In the genomic region with DNA sequence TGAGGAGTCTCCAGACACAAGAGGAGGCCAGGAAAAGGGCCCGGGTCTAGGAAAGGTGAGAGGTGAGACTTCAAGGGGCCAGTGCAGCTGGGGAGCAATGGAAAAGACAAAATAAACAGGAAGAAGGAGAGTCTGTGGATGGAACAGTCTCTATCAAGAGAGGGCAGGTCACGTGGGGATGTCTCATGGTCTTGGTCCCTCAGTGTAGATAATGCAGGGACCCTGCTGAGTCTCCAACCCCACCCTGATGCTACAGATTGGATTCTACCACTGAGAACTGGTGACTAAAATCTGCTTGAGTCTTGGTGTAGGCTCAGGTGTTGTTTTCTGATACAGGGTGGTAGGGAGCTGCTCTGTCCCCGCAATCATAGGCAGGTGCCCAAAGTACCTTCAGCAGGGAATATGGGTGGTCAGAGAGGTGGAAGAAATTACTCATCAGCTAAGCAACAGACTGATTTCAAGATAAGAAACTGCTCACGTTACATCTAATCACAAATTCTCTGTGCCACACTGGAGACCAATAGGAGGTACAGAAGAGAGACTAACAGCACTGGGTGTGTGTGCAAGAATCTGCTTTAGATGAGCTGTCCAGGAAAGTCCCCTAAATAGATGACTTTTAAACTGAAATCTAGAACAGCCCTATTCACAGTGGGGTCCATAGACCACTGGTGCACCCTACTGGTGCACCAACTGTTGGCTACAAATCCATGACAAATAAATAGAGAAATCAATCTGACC, we compare ENCODE assay signal across 1 cellular context.
A peak's percentile ranks its signal among the peaks of the same experiment; 100 is the strongest.
TF ChIP-seq lines count a peak whose summit lies in the region.

No MANE protein-coding gene starts in this region.

TF ChIP-seq in GM12878, 131 proteins besides CTCF, POLR2A, EP300 and RAD21 (continued from another document and continues in another):
- TF ChIP-seq, protein P1, sequence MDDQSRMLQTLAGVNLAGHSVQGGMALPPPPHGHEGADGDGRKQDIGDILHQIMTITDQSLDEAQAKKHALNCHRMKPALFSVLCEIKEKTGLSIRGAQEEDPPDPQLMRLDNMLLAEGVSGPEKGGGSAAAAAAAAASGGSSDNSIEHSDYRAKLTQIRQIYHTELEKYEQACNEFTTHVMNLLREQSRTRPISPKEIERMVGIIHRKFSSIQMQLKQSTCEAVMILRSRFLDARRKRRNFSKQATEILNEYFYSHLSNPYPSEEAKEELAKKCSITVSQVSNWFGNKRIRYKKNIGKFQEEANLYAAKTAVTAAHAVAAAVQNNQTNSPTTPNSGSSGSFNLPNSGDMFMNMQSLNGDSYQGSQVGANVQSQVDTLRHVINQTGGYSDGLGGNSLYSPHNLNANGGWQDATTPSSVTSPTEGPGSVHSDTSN (IDR thresholded peaks at IDR 0.05; ENCODE audit: insufficient replicate concordance, low read depth, low read length) = no peak
- TF ChIP-seq ZNF217 (IDR thresholded peaks at IDR 0.05) (no peak), FOXM1 (IDR thresholded peaks at IDR 0.05; ENCODE audit: low read depth, low read length) (no peak), SREBF2 (IDR thresholded peaks at IDR 0.05; ENCODE audit: low read length) (no peak), SMAD5 (IDR thresholded peaks at IDR 0.05; ENCODE audit: low read depth) (no peak), NR2C1 (IDR thresholded peaks at IDR 0.05) (no peak), HDGF (IDR thresholded peaks at IDR 0.05) (no peak), IKZF1 (conservative IDR thresholded peaks at IDR 0.05) (peak; percentile 57; the same call in 1 of the 2 replicates), SMARCA5 (IDR thresholded peaks at IDR 0.05) (no peak), DPF2 (IDR thresholded peaks at IDR 0.05) (peak; percentile 57; the same call in 1 of the 2 replicates), JUNB (IDR thresholded peaks at IDR 0.05) (no peak), PML (IDR thresholded peaks at IDR 0.05; ENCODE audit: low read length) (no peak), NFYA (IDR thresholded peaks at IDR 0.05; ENCODE audit: borderline replicate concordance, low read depth, low read length) (no peak), ZSCAN29 (IDR thresholded peaks at IDR 0.05) (no peak), SUPT20H (IDR thresholded peaks at IDR 0.05; ENCODE audit: borderline replicate concordance, control insufficient read depth, low read depth, low read length) (no peak), NFIC (IDR thresholded peaks at IDR 0.05; ENCODE audit: low read depth, low read length) (no peak), MYC (IDR thresholded peaks at IDR 0.05; ENCODE audit: insufficient read depth, insufficient read length, insufficient replicate concordance, low read length, severe bottlenecking) (no peak)
- TF ChIP-seq, protein P2, sequence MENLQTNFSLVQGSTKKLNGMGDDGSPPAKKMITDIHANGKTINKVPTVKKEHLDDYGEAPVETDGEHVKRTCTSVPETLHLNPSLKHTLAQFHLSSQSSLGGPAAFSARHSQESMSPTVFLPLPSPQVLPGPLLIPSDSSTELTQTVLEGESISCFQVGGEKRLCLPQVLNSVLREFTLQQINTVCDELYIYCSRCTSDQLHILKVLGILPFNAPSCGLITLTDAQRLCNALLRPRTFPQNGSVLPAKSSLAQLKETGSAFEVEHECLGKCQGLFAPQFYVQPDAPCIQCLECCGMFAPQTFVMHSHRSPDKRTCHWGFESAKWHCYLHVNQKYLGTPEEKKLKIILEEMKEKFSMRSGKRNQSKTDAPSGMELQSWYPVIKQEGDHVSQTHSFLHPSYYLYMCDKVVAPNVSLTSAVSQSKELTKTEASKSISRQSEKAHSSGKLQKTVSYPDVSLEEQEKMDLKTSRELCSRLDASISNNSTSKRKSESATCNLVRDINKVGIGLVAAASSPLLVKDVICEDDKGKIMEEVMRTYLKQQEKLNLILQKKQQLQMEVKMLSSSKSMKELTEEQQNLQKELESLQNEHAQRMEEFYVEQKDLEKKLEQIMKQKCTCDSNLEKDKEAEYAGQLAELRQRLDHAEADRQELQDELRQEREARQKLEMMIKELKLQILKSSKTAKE (IDR thresholded peaks at IDR 0.05; ENCODE audit: low read depth, poor library complexity, severe bottlenecking) = peak; percentile 74
- TF ChIP-seq, protein P3, sequence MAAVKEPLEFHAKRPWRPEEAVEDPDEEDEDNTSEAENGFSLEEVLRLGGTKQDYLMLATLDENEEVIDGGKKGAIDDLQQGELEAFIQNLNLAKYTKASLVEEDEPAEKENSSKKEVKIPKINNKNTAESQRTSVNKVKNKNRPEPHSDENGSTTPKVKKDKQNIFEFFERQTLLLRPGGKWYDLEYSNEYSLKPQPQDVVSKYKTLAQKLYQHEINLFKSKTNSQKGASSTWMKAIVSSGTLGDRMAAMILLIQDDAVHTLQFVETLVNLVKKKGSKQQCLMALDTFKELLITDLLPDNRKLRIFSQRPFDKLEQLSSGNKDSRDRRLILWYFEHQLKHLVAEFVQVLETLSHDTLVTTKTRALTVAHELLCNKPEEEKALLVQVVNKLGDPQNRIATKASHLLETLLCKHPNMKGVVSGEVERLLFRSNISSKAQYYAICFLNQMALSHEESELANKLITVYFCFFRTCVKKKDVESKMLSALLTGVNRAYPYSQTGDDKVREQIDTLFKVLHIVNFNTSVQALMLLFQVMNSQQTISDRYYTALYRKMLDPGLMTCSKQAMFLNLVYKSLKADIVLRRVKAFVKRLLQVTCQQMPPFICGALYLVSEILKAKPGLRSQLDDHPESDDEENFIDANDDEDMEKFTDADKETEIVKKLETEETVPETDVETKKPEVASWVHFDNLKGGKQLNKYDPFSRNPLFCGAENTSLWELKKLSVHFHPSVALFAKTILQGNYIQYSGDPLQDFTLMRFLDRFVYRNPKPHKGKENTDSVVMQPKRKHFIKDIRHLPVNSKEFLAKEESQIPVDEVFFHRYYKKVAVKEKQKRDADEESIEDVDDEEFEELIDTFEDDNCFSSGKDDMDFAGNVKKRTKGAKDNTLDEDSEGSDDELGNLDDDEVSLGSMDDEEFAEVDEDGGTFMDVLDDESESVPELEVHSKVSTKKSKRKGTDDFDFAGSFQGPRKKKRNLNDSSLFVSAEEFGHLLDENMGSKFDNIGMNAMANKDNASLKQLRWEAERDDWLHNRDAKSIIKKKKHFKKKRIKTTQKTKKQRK (IDR thresholded peaks at IDR 0.05; ENCODE audit: low read depth, low read length) = no peak
- TF ChIP-seq, protein P4, sequence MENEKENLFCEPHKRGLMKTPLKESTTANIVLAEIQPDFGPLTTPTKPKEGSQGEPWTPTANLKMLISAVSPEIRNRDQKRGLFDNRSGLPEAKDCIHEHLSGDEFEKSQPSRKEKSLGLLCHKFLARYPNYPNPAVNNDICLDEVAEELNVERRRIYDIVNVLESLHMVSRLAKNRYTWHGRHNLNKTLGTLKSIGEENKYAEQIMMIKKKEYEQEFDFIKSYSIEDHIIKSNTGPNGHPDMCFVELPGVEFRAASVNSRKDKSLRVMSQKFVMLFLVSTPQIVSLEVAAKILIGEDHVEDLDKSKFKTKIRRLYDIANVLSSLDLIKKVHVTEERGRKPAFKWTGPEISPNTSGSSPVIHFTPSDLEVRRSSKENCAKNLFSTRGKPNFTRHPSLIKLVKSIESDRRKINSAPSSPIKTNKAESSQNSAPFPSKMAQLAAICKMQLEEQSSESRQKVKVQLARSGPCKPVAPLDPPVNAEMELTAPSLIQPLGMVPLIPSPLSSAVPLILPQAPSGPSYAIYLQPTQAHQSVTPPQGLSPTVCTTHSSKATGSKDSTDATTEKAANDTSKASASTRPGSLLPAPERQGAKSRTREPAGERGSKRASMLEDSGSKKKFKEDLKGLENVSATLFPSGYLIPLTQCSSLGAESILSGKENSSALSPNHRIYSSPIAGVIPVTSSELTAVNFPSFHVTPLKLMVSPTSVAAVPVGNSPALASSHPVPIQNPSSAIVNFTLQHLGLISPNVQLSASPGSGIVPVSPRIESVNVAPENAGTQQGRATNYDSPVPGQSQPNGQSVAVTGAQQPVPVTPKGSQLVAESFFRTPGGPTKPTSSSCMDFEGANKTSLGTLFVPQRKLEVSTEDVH (IDR thresholded peaks at IDR 0.05; ENCODE audit: low read depth, partially characterized antibody) = no peak
- TF ChIP-seq, protein P5, sequence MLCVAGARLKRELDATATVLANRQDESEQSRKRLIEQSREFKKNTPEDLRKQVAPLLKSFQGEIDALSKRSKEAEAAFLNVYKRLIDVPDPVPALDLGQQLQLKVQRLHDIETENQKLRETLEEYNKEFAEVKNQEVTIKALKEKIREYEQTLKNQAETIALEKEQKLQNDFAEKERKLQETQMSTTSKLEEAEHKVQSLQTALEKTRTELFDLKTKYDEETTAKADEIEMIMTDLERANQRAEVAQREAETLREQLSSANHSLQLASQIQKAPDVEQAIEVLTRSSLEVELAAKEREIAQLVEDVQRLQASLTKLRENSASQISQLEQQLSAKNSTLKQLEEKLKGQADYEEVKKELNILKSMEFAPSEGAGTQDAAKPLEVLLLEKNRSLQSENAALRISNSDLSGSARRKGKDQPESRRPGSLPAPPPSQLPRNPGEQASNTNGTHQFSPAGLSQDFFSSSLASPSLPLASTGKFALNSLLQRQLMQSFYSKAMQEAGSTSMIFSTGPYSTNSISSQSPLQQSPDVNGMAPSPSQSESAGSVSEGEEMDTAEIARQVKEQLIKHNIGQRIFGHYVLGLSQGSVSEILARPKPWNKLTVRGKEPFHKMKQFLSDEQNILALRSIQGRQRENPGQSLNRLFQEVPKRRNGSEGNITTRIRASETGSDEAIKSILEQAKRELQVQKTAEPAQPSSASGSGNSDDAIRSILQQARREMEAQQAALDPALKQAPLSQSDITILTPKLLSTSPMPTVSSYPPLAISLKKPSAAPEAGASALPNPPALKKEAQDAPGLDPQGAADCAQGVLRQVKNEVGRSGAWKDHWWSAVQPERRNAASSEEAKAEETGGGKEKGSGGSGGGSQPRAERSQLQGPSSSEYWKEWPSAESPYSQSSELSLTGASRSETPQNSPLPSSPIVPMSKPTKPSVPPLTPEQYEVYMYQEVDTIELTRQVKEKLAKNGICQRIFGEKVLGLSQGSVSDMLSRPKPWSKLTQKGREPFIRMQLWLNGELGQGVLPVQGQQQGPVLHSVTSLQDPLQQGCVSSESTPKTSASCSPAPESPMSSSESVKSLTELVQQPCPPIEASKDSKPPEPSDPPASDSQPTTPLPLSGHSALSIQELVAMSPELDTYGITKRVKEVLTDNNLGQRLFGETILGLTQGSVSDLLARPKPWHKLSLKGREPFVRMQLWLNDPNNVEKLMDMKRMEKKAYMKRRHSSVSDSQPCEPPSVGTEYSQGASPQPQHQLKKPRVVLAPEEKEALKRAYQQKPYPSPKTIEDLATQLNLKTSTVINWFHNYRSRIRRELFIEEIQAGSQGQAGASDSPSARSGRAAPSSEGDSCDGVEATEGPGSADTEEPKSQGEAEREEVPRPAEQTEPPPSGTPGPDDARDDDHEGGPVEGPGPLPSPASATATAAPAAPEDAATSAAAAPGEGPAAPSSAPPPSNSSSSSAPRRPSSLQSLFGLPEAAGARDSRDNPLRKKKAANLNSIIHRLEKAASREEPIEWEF (IDR thresholded peaks at IDR 0.05; ENCODE audit: insufficient replicate concordance, low read depth, low read length) = no peak
- TF ChIP-seq, protein P6, sequence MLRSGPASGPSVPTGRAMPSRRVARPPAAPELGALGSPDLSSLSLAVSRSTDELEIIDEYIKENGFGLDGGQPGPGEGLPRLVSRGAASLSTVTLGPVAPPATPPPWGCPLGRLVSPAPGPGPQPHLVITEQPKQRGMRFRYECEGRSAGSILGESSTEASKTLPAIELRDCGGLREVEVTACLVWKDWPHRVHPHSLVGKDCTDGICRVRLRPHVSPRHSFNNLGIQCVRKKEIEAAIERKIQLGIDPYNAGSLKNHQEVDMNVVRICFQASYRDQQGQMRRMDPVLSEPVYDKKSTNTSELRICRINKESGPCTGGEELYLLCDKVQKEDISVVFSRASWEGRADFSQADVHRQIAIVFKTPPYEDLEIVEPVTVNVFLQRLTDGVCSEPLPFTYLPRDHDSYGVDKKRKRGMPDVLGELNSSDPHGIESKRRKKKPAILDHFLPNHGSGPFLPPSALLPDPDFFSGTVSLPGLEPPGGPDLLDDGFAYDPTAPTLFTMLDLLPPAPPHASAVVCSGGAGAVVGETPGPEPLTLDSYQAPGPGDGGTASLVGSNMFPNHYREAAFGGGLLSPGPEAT (IDR thresholded peaks at IDR 0.05; ENCODE audit: low read depth) = peak; percentile 94
- TF ChIP-seq, protein P7, sequence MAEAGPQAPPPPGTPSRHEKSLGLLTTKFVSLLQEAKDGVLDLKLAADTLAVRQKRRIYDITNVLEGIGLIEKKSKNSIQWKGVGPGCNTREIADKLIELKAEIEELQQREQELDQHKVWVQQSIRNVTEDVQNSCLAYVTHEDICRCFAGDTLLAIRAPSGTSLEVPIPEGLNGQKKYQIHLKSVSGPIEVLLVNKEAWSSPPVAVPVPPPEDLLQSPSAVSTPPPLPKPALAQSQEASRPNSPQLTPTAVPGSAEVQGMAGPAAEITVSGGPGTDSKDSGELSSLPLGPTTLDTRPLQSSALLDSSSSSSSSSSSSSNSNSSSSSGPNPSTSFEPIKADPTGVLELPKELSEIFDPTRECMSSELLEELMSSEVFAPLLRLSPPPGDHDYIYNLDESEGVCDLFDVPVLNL (IDR thresholded peaks at IDR 0.05; ENCODE audit: low read depth, low read length) = no peak
- TF ChIP-seq, protein P8, sequence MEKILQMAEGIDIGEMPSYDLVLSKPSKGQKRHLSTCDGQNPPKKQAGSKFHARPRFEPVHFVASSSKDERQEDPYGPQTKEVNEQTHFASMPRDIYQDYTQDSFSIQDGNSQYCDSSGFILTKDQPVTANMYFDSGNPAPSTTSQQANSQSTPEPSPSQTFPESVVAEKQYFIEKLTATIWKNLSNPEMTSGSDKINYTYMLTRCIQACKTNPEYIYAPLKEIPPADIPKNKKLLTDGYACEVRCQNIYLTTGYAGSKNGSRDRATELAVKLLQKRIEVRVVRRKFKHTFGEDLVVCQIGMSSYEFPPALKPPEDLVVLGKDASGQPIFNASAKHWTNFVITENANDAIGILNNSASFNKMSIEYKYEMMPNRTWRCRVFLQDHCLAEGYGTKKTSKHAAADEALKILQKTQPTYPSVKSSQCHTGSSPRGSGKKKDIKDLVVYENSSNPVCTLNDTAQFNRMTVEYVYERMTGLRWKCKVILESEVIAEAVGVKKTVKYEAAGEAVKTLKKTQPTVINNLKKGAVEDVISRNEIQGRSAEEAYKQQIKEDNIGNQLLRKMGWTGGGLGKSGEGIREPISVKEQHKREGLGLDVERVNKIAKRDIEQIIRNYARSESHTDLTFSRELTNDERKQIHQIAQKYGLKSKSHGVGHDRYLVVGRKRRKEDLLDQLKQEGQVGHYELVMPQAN (conservative IDR thresholded peaks at IDR 0.05) = no peak
- TF ChIP-seq, protein P9, sequence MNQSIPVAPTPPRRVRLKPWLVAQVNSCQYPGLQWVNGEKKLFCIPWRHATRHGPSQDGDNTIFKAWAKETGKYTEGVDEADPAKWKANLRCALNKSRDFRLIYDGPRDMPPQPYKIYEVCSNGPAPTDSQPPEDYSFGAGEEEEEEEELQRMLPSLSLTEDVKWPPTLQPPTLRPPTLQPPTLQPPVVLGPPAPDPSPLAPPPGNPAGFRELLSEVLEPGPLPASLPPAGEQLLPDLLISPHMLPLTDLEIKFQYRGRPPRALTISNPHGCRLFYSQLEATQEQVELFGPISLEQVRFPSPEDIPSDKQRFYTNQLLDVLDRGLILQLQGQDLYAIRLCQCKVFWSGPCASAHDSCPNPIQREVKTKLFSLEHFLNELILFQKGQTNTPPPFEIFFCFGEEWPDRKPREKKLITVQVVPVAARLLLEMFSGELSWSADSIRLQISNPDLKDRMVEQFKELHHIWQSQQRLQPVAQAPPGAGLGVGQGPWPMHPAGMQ (IDR thresholded peaks at IDR 0.05; ENCODE audit: borderline replicate concordance) = no peak
- TF ChIP-seq, protein P10, sequence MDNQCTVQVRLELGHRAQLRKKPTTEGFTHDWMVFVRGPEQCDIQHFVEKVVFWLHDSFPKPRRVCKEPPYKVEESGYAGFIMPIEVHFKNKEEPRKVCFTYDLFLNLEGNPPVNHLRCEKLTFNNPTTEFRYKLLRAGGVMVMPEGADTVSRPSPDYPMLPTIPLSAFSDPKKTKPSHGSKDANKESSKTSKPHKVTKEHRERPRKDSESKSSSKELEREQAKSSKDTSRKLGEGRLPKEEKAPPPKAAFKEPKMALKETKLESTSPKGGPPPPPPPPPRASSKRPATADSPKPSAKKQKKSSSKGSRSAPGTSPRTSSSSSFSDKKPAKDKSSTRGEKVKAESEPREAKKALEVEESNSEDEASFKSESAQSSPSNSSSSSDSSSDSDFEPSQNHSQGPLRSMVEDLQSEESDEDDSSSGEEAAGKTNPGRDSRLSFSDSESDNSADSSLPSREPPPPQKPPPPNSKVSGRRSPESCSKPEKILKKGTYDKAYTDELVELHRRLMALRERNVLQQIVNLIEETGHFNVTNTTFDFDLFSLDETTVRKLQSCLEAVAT (IDR thresholded peaks at IDR 0.05) = 0 out of 2 replicates have a peak, but pooled peaks have one; percentile 18
